ENCODE assay signal across 8 cellular contexts in the genomic region with DNA sequence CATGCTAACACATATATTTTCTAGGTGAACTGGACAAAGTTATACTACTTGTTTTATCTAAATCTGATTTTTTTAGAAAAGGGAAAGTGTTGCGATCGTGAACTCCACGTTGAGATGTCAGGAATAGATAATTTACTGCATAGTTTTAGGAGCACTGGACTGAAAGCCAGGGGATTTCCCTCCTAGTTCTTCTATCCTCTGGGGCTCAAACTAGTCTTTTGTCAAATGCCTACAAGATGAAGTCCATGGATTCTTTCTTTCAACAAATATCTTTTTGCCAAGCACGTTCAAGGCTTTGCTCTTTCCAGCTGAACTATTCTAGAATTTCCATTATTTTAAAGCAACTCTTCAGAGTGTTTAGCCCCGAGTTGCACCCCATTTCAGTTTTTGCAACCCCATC. TPM values are rescaled to one million over a fixed set of nuclear protein-coding genes. Genes with fewer than 3 reads are reported as not detected.
DNase-seq lines count a peak whose midpoint lies in the region; ATAC-seq and TF ChIP-seq lines count a peak whose summit lies in the region.

No MANE protein-coding gene starts in this region.

- H3K27ac Mint-ChIP-seq in activated CD4-positive, alpha-beta T cell treated with anti-CD3 and anti-CD28 coated beads, Interleukin-2, amount 10 ng/mL, durations not matched to agents 24 days and 14 days = peak overlapping the region; percentile 79

- H3K9me3 ChIP-seq in iPS-20b (ENCODE audit: insufficient read depth, low read depth, low read length) (no peaks in the 10 kb centered on the region), stomach smooth muscle (ENCODE audit: control insufficient read depth in 2 of 2, low read length in 2 of 2) (no peaks in the 10 kb centered on the region)

- peaks cover 35% of the 10 kb centered on the region for H3K4me1 Mint-ChIP-seq in activated CD4-positive, alpha-beta T cell treated with anti-CD3 and anti-CD28 coated beads, Interleukin-2, amount 10 ng/mL, durations not matched to agents 24 days and 14 days

- peak overlapping the region; percentile 86 for H3K4me3 ChIP-seq in WI38 (ENCODE audit: low read depth, low read length)
- H3K4me3 ChIP-seq in iPS-20b (ENCODE audit: low read length) = peak overlapping the region; percentile 89
- peak overlapping the region; percentile 82 to 93 for H3K4me3 ChIP-seq in stomach smooth muscle (ENCODE audit: low read length in 2 of 2)

- H3K27me3 ChIP-seq in iPS-20b (ENCODE audit: insufficient read depth, low read length) (peaks cover 14% of the 10 kb centered on the region; the same call in 1 of the 2 replicates), stomach smooth muscle (ENCODE audit: control insufficient read depth in 1 of 2, insufficient read depth in 2 of 2, low read length in 2 of 2) (no peaks in the 10 kb centered on the region)

- intact Hi-C loops in activated CD4-positive, alpha-beta T cell treated with anti-CD3 and anti-CD28 coated beads, Interleukin-2, amount 10 ng/mL, durations not matched to agents 24 days and 14 days (cut with micrococcal nuclease) = loop anchor here (1.0 to 5.0 kb wide), 8 partner anchors 9 to 683 kb away; a partner anchor contains a TSS

- H3K27ac ChIP-seq in iPS-20b (ENCODE audit: low read length) (no peak overlapping the region), stomach smooth muscle (ENCODE audit: low read length) (peak overlapping the region; percentile 66)

- peaks cover 10% of the 10 kb centered on the region for H3K36me3 Mint-ChIP-seq in activated CD4-positive, alpha-beta T cell treated with anti-CD3 and anti-CD28 coated beads, Interleukin-2, amount 10 ng/mL, durations not matched to agents 24 days and 14 days (ENCODE audit: low read depth)

- DNase-seq in activated CD4-positive, alpha-beta T cell treated with anti-CD3 and anti-CD28 coated beads, Interleukin-2, amount 10 ng/mL, durations not matched to agents 24 days and 14 days = no peak
- no peak for DNase-seq in activated CD4-positive, alpha-beta T cell treated with anti-CD3 and anti-CD28 coated beads, Interleukin-2, amount 50 U/mL, for 48 hours

- peak overlapping the region; percentile 66; the same call in 1 of the 2 replicates for H3K9ac ChIP-seq in iPS-20b (ENCODE audit: low read depth, low read length)
- peak overlapping the region; percentile 71 to 81 for H3K9ac ChIP-seq in stomach smooth muscle (ENCODE audit: low read length in 2 of 2)

- no peaks in the 10 kb centered on the region for H3K36me3 ChIP-seq in iPS-20b (ENCODE audit: insufficient read depth, low read depth, low read length)
- no peaks in the 10 kb centered on the region for H3K36me3 ChIP-seq in stomach smooth muscle (ENCODE audit: control insufficient read depth in 2 of 2, insufficient read depth in 2 of 2, low read length in 2 of 2)

- H3K4me1 ChIP-seq in iPS-20b (ENCODE audit: insufficient read depth, low read length) (peaks cover 8% of the 10 kb centered on the region; the same call in 1 of the 2 replicates), stomach smooth muscle (ENCODE audit: control insufficient read depth, insufficient read depth, low read length) (peaks cover 11% of the 10 kb centered on the region)

- H3K27me3 Mint-ChIP-seq in activated CD4-positive, alpha-beta T cell treated with anti-CD3 and anti-CD28 coated beads, Interleukin-2, amount 10 ng/mL, durations not matched to agents 24 days and 14 days = peaks cover 21% of the 10 kb centered on the region

- no peaks in the 10 kb centered on the region for H3K9me3 Mint-ChIP-seq in activated CD4-positive, alpha-beta T cell treated with anti-CD3 and anti-CD28 coated beads, Interleukin-2, amount 10 ng/mL, durations not matched to agents 24 days and 14 days

- peak overlapping the region; percentile 89 for H3K4me3 Mint-ChIP-seq in activated CD4-positive, alpha-beta T cell treated with anti-CD3 and anti-CD28 coated beads, Interleukin-2, amount 10 ng/mL, durations not matched to agents 24 days and 14 days

- TF ChIP-seq CTCF in WI38 (IDR thresholded peaks at IDR 0.05; ENCODE audit: low read depth, low read length) = no peak

- ATAC-seq in HG02981 (IDR thresholded peaks at IDR 0.05; ENCODE audit: unreplicated experiment) (no peak), HG03469 (IDR thresholded peaks at IDR 0.05; ENCODE audit: unreplicated experiment) (no peak), HG02884 (IDR thresholded peaks at IDR 0.05; ENCODE audit: unreplicated experiment) (no peak)

RNA-seq across cellular contexts. Expression of a gene that starts 0.6 kb away (rescaled TPM):
- total RNA-seq in activated CD4-positive, alpha-beta T cell treated with anti-CD3 and anti-CD28 coated beads, Interleukin-2, amount 10 ng/mL, durations not matched to agents 24 days and 14 days = 15.3 and 17.4 TPM in 2 replicates

RNA-seq across cellular contexts. Expression of a gene that starts 42.5 kb away (rescaled TPM):
- total RNA-seq in activated CD4-positive, alpha-beta T cell treated with anti-CD3 and anti-CD28 coated beads, Interleukin-2, amount 10 ng/mL, durations not matched to agents 24 days and 14 days = 18.9 and 19.6 TPM in 2 replicates
